In the genomic region with DNA sequence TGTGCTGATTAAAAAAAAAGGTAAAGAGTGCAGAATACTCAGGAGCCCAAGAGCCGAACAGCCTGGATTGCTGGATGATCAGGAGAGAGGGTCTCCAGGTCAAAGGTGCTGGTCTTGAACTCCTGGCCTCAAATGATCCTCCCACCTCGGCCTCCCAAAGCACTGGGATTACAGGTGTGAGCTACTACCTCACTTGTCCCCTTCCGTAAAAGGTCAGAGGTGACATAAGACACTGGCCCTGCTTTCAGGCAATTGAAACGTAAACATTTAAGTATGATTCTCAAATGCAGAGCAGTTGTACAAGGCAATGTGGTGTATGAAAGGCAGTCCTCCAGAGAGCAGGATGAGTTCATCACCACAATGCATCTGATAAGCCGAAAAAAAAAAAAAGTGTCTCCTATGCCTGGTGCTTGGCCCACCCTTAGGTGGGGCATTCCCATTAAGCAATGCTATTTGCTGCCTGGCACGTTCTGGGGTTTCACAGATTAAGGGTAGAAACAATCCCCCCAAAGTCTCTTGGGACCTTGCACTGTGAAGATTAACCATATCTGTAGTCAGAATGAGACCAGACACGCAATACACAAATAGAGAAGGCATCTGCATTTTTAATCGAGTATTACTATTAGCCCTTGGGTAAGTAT, we compare ENCODE assay signal across 14 cellular contexts. TPM values are rescaled to one million over a fixed set of nuclear protein-coding genes. Genes with fewer than 3 reads are reported as not detected.
DNase-seq lines count a peak whose midpoint lies in the region; ATAC-seq and TF ChIP-seq lines count a peak whose summit lies in the region.
"Had no signal": no experiment of that assay in that cellular context is flagged by ENCODE, and none has a peak within 500 bp of the region (broad histone marks: within the 10 kb centered on the region; RNA-seq: fewer than 3 reads in every experiment).

No MANE protein-coding gene starts in this region.

- no peak overlapping the region for H3K27ac ChIP-seq in testis
- H3K27ac ChIP-seq: coronary artery, SK-N-MC had no signal

- intact Hi-C loops in testis (cut with DNase I; ENCODE audit: low total_unique reads) (no loop called here), Right ventricle myocardium superior (cut with DNase I) (no loop called here)

- H3K36me3 ChIP-seq in testis (ENCODE audit: low read depth, missing control alignments): no peaks in the 10 kb centered on the region

- no peak for TF ChIP-seq POLR2A in testis (IDR thresholded peaks at IDR 0.05)

- no peak for TF ChIP-seq CTCF in testis (IDR thresholded peaks at IDR 0.05)

- ATAC-seq in GM18498 (IDR thresholded peaks at IDR 0.05; ENCODE audit: unreplicated experiment) (peak; percentile 55), GM19452 (IDR thresholded peaks at IDR 0.05; ENCODE audit: unreplicated experiment) (peak; percentile 66), HG02884 (IDR thresholded peaks at IDR 0.05; ENCODE audit: unreplicated experiment) (peak; percentile 63), HG03565 (IDR thresholded peaks at IDR 0.05; ENCODE audit: unreplicated experiment) (peak; percentile 66), Right ventricle myocardium superior (ENCODE audit: poor library complexity) (no peak)

- no peak for DNase-seq in NCI-H2107 (lab: John Stamatoyannopoulos, UW)
- DNase-seq in testis: no peak
- DNase-seq in NCI-H748 (lab: John Stamatoyannopoulos, UW; ENCODE audit: unreplicated experiment): no peak
- DNase-seq in Right ventricle myocardium superior: no peak
- DNase-seq: activated CD4-positive, alpha-beta T cell treated with anti-CD3 and anti-CD28 coated beads, Interleukin-2, amount 50 U/mL, for 4 hours; GF-D8; HFFc6; stimulated activated naive CD4-positive, alpha-beta T cell had no signal

- 83 to 90% methylated on average over 8 of the region's 8 CpGs for WGBS in testis, 2 donors

- H3K9me3 ChIP-seq in testis: no peaks in the 10 kb centered on the region

- no peak overlapping the region for H3K4me3 ChIP-seq in testis
- H3K4me3 ChIP-seq: coronary artery, SK-N-MC had no signal

- H3K27me3 ChIP-seq in testis: no peaks in the 10 kb centered on the region

- peaks cover 7% of the 10 kb centered on the region for H3K4me1 ChIP-seq in testis

RNA-seq across cellular contexts. Expression of gene PARP1, which starts 47.7 kb away (rescaled TPM):
- total RNA-seq in testis: 100 to 1,000 TPM; 199 to 224 TPM
- 109 TPM for polyA plus RNA-seq in testis (ENCODE audit: insufficient read depth, low read depth, low replicate concordance)
- total RNA-seq in Right ventricle myocardium superior: 149 TPM

RNA-seq across cellular contexts. Expression of gene LIN9, which starts 51.3 kb away (rescaled TPM):
- total RNA-seq in testis (10 to 100 TPM in 1 of 2 donors, 1 to 10 TPM in 1; 8.2 to 13.9 TPM), Right ventricle myocardium superior (21.9 TPM)
- polyA plus RNA-seq in testis (ENCODE audit: insufficient read depth, low read depth, low replicate concordance): 9.9 TPM
